ENCODE assay signal across 8 cellular contexts in the genomic region with DNA sequence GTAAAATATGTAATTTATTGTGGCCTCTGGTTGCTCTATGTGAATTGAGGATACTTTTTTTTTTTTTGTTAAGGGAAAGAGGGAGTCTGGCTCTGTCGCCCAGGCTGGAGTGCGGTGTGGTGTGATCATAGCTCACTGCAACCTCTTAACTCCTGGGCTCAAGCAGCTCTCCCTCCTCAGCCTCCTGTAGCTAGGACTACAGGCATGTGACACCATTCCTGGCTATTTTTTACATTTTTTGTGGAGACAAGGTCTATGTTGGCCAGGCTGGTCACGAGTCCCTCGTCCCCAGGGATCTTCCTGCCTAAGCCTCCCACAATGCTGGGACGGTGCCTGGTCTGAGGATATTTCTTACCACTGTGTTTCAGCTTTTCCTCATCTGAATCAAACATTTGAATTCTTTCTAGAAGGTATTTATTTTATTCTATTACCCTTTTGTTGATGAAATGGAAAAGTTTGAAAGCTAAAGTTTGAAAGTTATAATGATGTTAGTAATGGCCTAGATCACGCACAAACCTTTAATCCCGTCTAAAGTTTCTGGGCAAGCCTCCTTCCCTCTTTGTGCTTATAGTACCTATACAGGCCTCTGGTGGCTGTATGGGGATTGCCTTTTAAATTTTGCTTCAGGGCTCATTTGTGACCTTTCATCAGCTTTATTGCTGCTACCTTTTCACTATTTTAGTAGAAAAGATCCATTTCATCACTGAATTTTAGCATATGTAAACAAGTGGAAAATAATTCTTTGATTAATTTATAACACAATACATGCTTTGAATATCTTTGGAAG. TPM values are rescaled to one million over a fixed set of nuclear protein-coding genes. Genes with fewer than 3 reads are reported as not detected.
DNase-seq lines count a peak whose midpoint lies in the region; ATAC-seq and TF ChIP-seq lines count a peak whose summit lies in the region.

No MANE protein-coding gene starts in this region.

- H4K20me1 ChIP-seq in neural progenitor cell (ENCODE audit: low read depth) = peaks cover 20% of the 10 kb centered on the region

- peaks cover 17% of the 10 kb centered on the region for H3K36me3 ChIP-seq in neural progenitor cell

- peaks cover 12% of the 10 kb centered on the region for H3F3A ChIP-seq in neural progenitor cell (ENCODE audit: low read depth)

- peak overlapping the region; percentile 91 for H3K4me3 ChIP-seq in neural progenitor cell

- H3K4me3 Mint-ChIP-seq in activated B cell treated with CpG ODN at 0.5 μM for 24 hours (peak overlapping the region; percentile 99), neural progenitor cell (peak overlapping the region; percentile 98)

- TF ChIP-seq CTCF in activated B cell treated with CpG ODN at 0.5 μM for 24 hours (IDR thresholded peaks at IDR 0.05) = no peak
- peak; percentile 47 for TF ChIP-seq CTCF in neural progenitor cell (IDR thresholded peaks at IDR 0.05)

- H3K27ac Mint-ChIP-seq in activated B cell treated with CpG ODN at 0.5 μM for 24 hours (peak overlapping the region; percentile 71), neural progenitor cell (peak overlapping the region; percentile 96)

- peaks cover 17% of the 10 kb centered on the region for H3K4me1 ChIP-seq in neural progenitor cell

- ATAC-seq in activated B cell treated with CpG ODN at 0.5 μM for 24 hours (ENCODE audit: low read depth) = no peak
- no peak for ATAC-seq in HG03442 (IDR thresholded peaks at IDR 0.05; ENCODE audit: unreplicated experiment)
- ATAC-seq in GM21619 (IDR thresholded peaks at IDR 0.05; ENCODE audit: unreplicated experiment) = no peak
- no peak for ATAC-seq in HG03025 (IDR thresholded peaks at IDR 0.05; ENCODE audit: low FRiP score, unreplicated experiment)

- DNase-seq in DMS 273 (lab: John Stamatoyannopoulos, UW; ENCODE audit: unreplicated experiment) (peak; percentile 77), HuH-7 (ENCODE audit: low spot score) (peak; percentile 37), activated B cell treated with CpG ODN at 0.5 μM for 24 hours (no peak), foreskin melanocyte (peak; percentile 35), neural progenitor cell (ENCODE audit: low spot score) (peak; percentile 56)

- H3K27me3 Mint-ChIP-seq in activated B cell treated with CpG ODN at 0.5 μM for 24 hours = no peaks in the 10 kb centered on the region
- H3K27me3 Mint-ChIP-seq in neural progenitor cell (ENCODE audit: insufficient read depth, low read depth) = peaks cover 4% of the 10 kb centered on the region

- intact Hi-C loops in activated B cell treated with CpG ODN at 0.5 μM for 24 hours (cut with micrococcal nuclease) = loop anchor here (2.0 kb wide), 1 partner anchor 17 kb away; no protein-coding TSS in a partner anchor

- H3K27me3 ChIP-seq in neural progenitor cell = no peaks in the 10 kb centered on the region

- peak overlapping the region; percentile 84 for H3K9ac ChIP-seq in neural progenitor cell

- H3K9me3 Mint-ChIP-seq in activated B cell treated with CpG ODN at 0.5 μM for 24 hours (no peaks in the 10 kb centered on the region), neural progenitor cell (no peaks in the 10 kb centered on the region)

- H3K79me2 ChIP-seq in neural progenitor cell (ENCODE audit: low read depth) = peaks cover 64% of the 10 kb centered on the region

- H2AFZ ChIP-seq in neural progenitor cell (replicated peaks) = no peak overlapping the region

- peaks cover 39% of the 10 kb centered on the region for H3K4me1 Mint-ChIP-seq in activated B cell treated with CpG ODN at 0.5 μM for 24 hours
- peaks cover 31% of the 10 kb centered on the region for H3K4me1 Mint-ChIP-seq in neural progenitor cell

- peaks cover 25% of the 10 kb centered on the region for H3K36me3 Mint-ChIP-seq in activated B cell treated with CpG ODN at 0.5 μM for 24 hours (ENCODE audit: low read depth)
- peaks cover 4% of the 10 kb centered on the region for H3K36me3 Mint-ChIP-seq in neural progenitor cell

- POLR2A ChIA-PET in activated B cell treated with CpG ODN at 0.5 μM for 24 hours (lab: Charles Lee) = interaction anchor here (1.4 kb wide), 1 partner anchor 487 kb away, joined by 3 read pairs; a partner anchor contains a TSS

- H3K4me2 ChIP-seq in neural progenitor cell = peak overlapping the region; percentile 96

- CTCF ChIA-PET in activated B cell treated with CpG ODN at 0.5 μM for 24 hours (lab: Charles Lee) = interaction anchor here (0.7 kb wide), 1 partner anchor 13 kb away, joined by 4 read pairs; no protein-coding TSS in a partner anchor

- H3K27ac ChIP-seq in neural progenitor cell = no peak overlapping the region

- no peaks in the 10 kb centered on the region for H3K9me3 ChIP-seq in neural progenitor cell (ENCODE audit: low read depth)

RNA-seq across cellular contexts. Expression of a gene that starts 2.0 kb away (rescaled TPM):
- total RNA-seq in activated B cell treated with CpG ODN at 0.5 μM for 24 hours = 58.7 and 67.0 TPM in 2 replicates
- total RNA-seq in neural progenitor cell (ENCODE audit: low replicate concordance) = 82.2 and 110 TPM in 2 replicates

RNA-seq across cellular contexts. Expression of a gene that starts 28.5 kb away (rescaled TPM):
- total RNA-seq in activated B cell treated with CpG ODN at 0.5 μM for 24 hours (0.61 and 1.1 TPM in 2 replicates), neural progenitor cell (ENCODE audit: low replicate concordance) (0.40 and 0.45 TPM in 2 replicates)
